Comparison of ENCODE assay signal across 17 cellular contexts in the genomic region with DNA sequence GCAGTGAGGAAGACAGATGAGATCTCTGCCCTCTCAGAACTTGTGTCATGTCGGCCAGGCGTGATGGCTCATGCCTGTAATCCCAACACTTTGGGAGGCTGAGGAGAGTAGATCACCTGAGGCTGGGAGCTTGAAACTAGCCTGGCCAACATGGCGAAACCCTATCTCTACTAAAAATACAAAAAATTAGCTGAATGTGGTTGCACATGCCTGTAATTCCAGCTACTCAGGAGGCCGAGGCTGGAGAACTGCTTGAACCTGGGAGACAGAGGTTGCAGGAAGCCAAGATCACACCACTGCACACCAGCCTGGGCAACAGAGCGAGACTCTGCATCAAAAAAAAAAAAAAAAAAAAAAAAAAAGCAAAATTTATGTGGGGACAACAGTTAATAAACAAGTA. TPM values are rescaled to one million over a fixed set of nuclear protein-coding genes. Genes with fewer than 3 reads are reported as not detected.
DNase-seq lines count a peak whose midpoint lies in the region; ATAC-seq and TF ChIP-seq lines count a peak whose summit lies in the region.
"Had no signal": no experiment of that assay in that cellular context is flagged by ENCODE, and none has a peak within 500 bp of the region (broad histone marks: within the 10 kb centered on the region; RNA-seq: fewer than 3 reads in every experiment).

No MANE protein-coding gene starts in this region.

- H4K20me1 ChIP-seq in GM23338 (replicated peaks; ENCODE audit: insufficient read depth), result no peaks in the 10 kb centered on the region

- H3K9ac ChIP-seq in colonic mucosa (ENCODE audit: low read depth in 2 of 2, low read length in 2 of 2), result no peak overlapping the region

- H3K4me3 ChIP-seq in ACC112 (ENCODE audit: low read depth, low read length) (0 out of 2 replicates have a peak overlapping the region, but pooled peaks have one; percentile 32), GM23338 (no peak overlapping the region), RWPE2 (ENCODE audit: severe bottlenecking) (no peak overlapping the region), lower lobe of right lung (no peak overlapping the region), colonic mucosa (no peak overlapping the region)

- H2AFZ ChIP-seq in ACC112 (ENCODE audit: low read length, unreplicated experiment) (peak overlapping the region; percentile 58), GM23338 (peak overlapping the region; percentile 69; the same call in 1 of the 2 replicates)

- H3K27ac ChIP-seq in ACC112 (ENCODE audit: low read depth, low read length) (peak overlapping the region; percentile 86), GM23338 (ENCODE audit: low read depth) (no peak overlapping the region), RWPE2 (ENCODE audit: poor library complexity, severe bottlenecking) (peak overlapping the region; percentile 71), lower lobe of right lung (no peak overlapping the region), colonic mucosa (no peak overlapping the region)

- no peak for TF ChIP-seq CTCF in GM23338 (conservative IDR thresholded peaks at IDR 0.05; ENCODE audit: low read depth in 2 of 2)
- no peak for TF ChIP-seq CTCF in RWPE2 (IDR thresholded peaks at IDR 0.05; ENCODE audit: poor library complexity, severe bottlenecking)
- TF ChIP-seq CTCF in lower lobe of right lung (IDR thresholded peaks at IDR 0.05), result no peak
- no peak for TF ChIP-seq CTCF in colonic mucosa (IDR thresholded peaks at IDR 0.05)

- H3K79me2 ChIP-seq in ACC112 (ENCODE audit: control insufficient read depth, insufficient read depth, low read length, unreplicated experiment) (no peaks in the 10 kb centered on the region), GM23338 (replicated peaks; ENCODE audit: insufficient read depth) (no peaks in the 10 kb centered on the region)

- no peaks in the 10 kb centered on the region for H3K36me3 Mint-ChIP-seq in GM23338 (ENCODE audit: low read depth)
- H3K36me3 Mint-ChIP-seq in activated CD4-positive, alpha-beta memory T cell treated with anti-CD3 and anti-CD28 coated beads, Interleukin-2, amount 10 ng/mL, durations not matched to agents 7 days and 5 days (ENCODE audit: low read depth), result no peaks in the 10 kb centered on the region
- H3K36me3 Mint-ChIP-seq: CD8-positive, alpha-beta T cell; stimulated activated effector memory CD8-positive, alpha-beta T cell treated with anti-CD3 and anti-CD28 coated beads, Interleukin-12 subunit alpha, Interleukin-12 subunit beta, amount 100 ng/mL, for 72 hours had no signal

- H3K27me3 ChIP-seq in ACC112 (ENCODE audit: insufficient read depth, low read length) (no peaks in the 10 kb centered on the region), GM23338 (ENCODE audit: insufficient read depth) (no peaks in the 10 kb centered on the region), RWPE2 (ENCODE audit: insufficient read depth, poor library complexity, severe bottlenecking) (no peaks in the 10 kb centered on the region), lower lobe of right lung (ENCODE audit: low read depth) (no peaks in the 10 kb centered on the region), colonic mucosa (no peaks in the 10 kb centered on the region)

- POLR2A ChIA-PET in activated CD4-positive, alpha-beta memory T cell treated with anti-CD3 and anti-CD28 coated beads, Interleukin-2, amount 10 ng/mL, durations not matched to agents 7 days and 5 days (lab: Charles Lee), result no interaction called here

- H3K9me2 ChIP-seq in GM23338 (ENCODE audit: insufficient read depth), result 0 out of 2 replicates have a peak, but pooled peaks cover 3% of the 10 kb centered on the region

- H3K4me1 Mint-ChIP-seq in GM23338, result no peaks in the 10 kb centered on the region
- H3K4me1 Mint-ChIP-seq in activated CD4-positive, alpha-beta memory T cell treated with anti-CD3 and anti-CD28 coated beads, Interleukin-2, amount 10 ng/mL, durations not matched to agents 7 days and 5 days, result peaks cover 2% of the 10 kb centered on the region
- H3K4me1 Mint-ChIP-seq: H9; nephron; stimulated activated effector memory CD8-positive, alpha-beta T cell treated with anti-CD3 and anti-CD28 coated beads, Interleukin-12 subunit alpha, Interleukin-12 subunit beta, amount 100 ng/mL, for 72 hours had no signal

- ATAC-seq in GM23338 (no peak), RWPE2 (ENCODE audit: low read depth) (no peak), lower lobe of right lung (no peak)
- ATAC-seq: CD8-positive, alpha-beta T cell had no signal

- no peak overlapping the region for H3K4me2 ChIP-seq in GM23338

- H3K36me3 ChIP-seq in ACC112 (ENCODE audit: insufficient read depth, low read length) (no peaks in the 10 kb centered on the region), GM23338 (ENCODE audit: insufficient read depth) (no peaks in the 10 kb centered on the region), RWPE2 (ENCODE audit: low read depth) (no peaks in the 10 kb centered on the region), lower lobe of right lung (no peaks in the 10 kb centered on the region), colonic mucosa (no peaks in the 10 kb centered on the region)

- no peaks in the 10 kb centered on the region for H3F3A ChIP-seq in GM23338 (replicated peaks; ENCODE audit: low read depth)

- intact Hi-C loops in lower lobe of right lung (cut with DNase I), result no loop called here
- intact Hi-C loops in colonic mucosa (cut with DNase I), result no loop called here

- CTCF ChIA-PET in activated CD4-positive, alpha-beta memory T cell treated with anti-CD3 and anti-CD28 coated beads, Interleukin-2, amount 10 ng/mL, durations not matched to agents 7 days and 5 days (lab: Charles Lee), result no interaction called here

- H3K27me3 Mint-ChIP-seq in GM23338 (ENCODE audit: insufficient read depth, low read depth, poor library complexity), result peaks cover 2% of the 10 kb centered on the region
- peaks cover 2% of the 10 kb centered on the region for H3K27me3 Mint-ChIP-seq in activated CD4-positive, alpha-beta memory T cell treated with anti-CD3 and anti-CD28 coated beads, Interleukin-2, amount 10 ng/mL, durations not matched to agents 7 days and 5 days

- DNase-seq in GM23338 (ENCODE audit: low spot score) (no peak), RWPE2 (ENCODE audit: low spot score) (no peak), glomerular visceral epithelial cell (ENCODE audit: extremely low spot score) (peak; percentile 81), lower lobe of right lung (no peak), colonic mucosa (no peak)
- DNase-seq in activated CD4-positive, alpha-beta memory T cell treated with anti-CD3 and anti-CD28 coated beads, Interleukin-2, amount 10 ng/mL, durations not matched to agents 7 days and 5 days, result no peak
- no peak for DNase-seq in stimulated activated CD4-positive, alpha-beta T cell treated with anti-CD3 and anti-CD28 coated beads, Interleukin-4, amount 100 ng/mL, for 4 hours
- DNase-seq: activated CD4-positive, alpha-beta T cell treated with anti-CD3 and anti-CD28 coated beads, Interleukin-2, amount 50 U/mL, for 4 hours; CD8-positive, alpha-beta T cell; H9; NCI-H2081 treated with DMSO at 0.1 percent for 48 hours; SHP77; stimulated activated CD4-positive, alpha-beta T cell treated with anti-CD3 and anti-CD28 coated beads, Interleukin-4, amount 100 ng/mL, for 24 hours; T1000 had no signal

- no peaks in the 10 kb centered on the region for H3K9me3 Mint-ChIP-seq in GM23338
- no peaks in the 10 kb centered on the region for H3K9me3 Mint-ChIP-seq in activated CD4-positive, alpha-beta memory T cell treated with anti-CD3 and anti-CD28 coated beads, Interleukin-2, amount 10 ng/mL, durations not matched to agents 7 days and 5 days
- H3K9me3 Mint-ChIP-seq: CD8-positive, alpha-beta T cell; H9; nephron had no signal

- no peak overlapping the region for H3K4me3 Mint-ChIP-seq in GM23338
- no peak overlapping the region for H3K4me3 Mint-ChIP-seq in activated CD4-positive, alpha-beta memory T cell treated with anti-CD3 and anti-CD28 coated beads, Interleukin-2, amount 10 ng/mL, durations not matched to agents 7 days and 5 days
- H3K4me3 Mint-ChIP-seq: CD8-positive, alpha-beta T cell; H9; nephron; stimulated activated effector memory CD8-positive, alpha-beta T cell treated with anti-CD3 and anti-CD28 coated beads, Interleukin-12 subunit alpha, Interleukin-12 subunit beta, amount 100 ng/mL, for 72 hours had no signal

- H3K27ac Mint-ChIP-seq in GM23338, result no peak overlapping the region
- no peak overlapping the region for H3K27ac Mint-ChIP-seq in activated CD4-positive, alpha-beta memory T cell treated with anti-CD3 and anti-CD28 coated beads, Interleukin-2, amount 10 ng/mL, durations not matched to agents 7 days and 5 days
- H3K27ac Mint-ChIP-seq: CD8-positive, alpha-beta T cell; H9; nephron; stimulated activated effector memory CD8-positive, alpha-beta T cell treated with anti-CD3 and anti-CD28 coated beads, Interleukin-12 subunit alpha, Interleukin-12 subunit beta, amount 100 ng/mL, for 72 hours had no signal

- H3K4me1 ChIP-seq in ACC112 (ENCODE audit: control insufficient read depth, insufficient read depth, low read length, unreplicated experiment) (peaks cover 61% of the 10 kb centered on the region), GM23338 (ENCODE audit: insufficient read depth) (no peaks in the 10 kb centered on the region), RWPE2 (ENCODE audit: insufficient read depth, poor library complexity, severe bottlenecking) (peaks cover 41% of the 10 kb centered on the region), lower lobe of right lung (no peaks in the 10 kb centered on the region), colonic mucosa (no peaks in the 10 kb centered on the region)

- H3K9me3 ChIP-seq in RWPE2 (ENCODE audit: severe bottlenecking) (no peaks in the 10 kb centered on the region), lower lobe of right lung (no peaks in the 10 kb centered on the region), colonic mucosa (no peaks in the 10 kb centered on the region)

RNA-seq across cellular contexts. Expression of gene RALGPS2, which starts 40.9 kb away (rescaled TPM):
- 28.6 and 31.2 TPM in 2 replicates for total RNA-seq in GM23338 (2014; rRNA removed; shearing (Covaris generic))
- polyA plus RNA-seq in GM23338 (2016; fragmentation: Nextera tagmentation; extraction: Ambion mirVana), result 8.1 and 8.8 TPM in 2 replicates
- 7.5 TPM for total RNA-seq in lower lobe of right lung
- total RNA-seq in colonic mucosa, result 10 to 100 TPM; 23.5 to 49.1 TPM
- 1 to 10 TPM; 2.2 to 3.0 TPM for total RNA-seq in activated CD4-positive, alpha-beta memory T cell treated with anti-CD3 and anti-CD28 coated beads, Interleukin-2, amount 10 ng/mL, durations not matched to agents 7 days and 5 days

Comparison
In these comparisons a context has a peak if more than half of its experiments do, and no peak if none do; other contexts are left out.
1. H3K27ac ChIP-seq: peak in ACC112 (single experiment) and RWPE2 (single experiment); none in GM23338 (single experiment), lower lobe of right lung (single experiment) and colonic mucosa (single experiment).